6 cellular contexts compared by ENCODE assay signal in genomic region chr21:9036966-9037587, GRCh38.
DNase-seq lines count a peak whose midpoint lies in the region; ATAC-seq and TF ChIP-seq lines count a peak whose summit lies in the region.
"Not testable (repeated sequence)": the region's sequence is repeated elsewhere in the genome, so short reads cannot be mapped to it uniquely, and the experiment has no call there.

No MANE protein-coding gene starts in this region.

- not testable (repeated sequence) for H3K27ac ChIP-seq in coronary artery; esophagus muscularis mucosa (replicated peaks in 1 of 4); sigmoid colon; vagina

- not testable (repeated sequence) for TF ChIP-seq POLR2A in esophagus muscularis mucosa (IDR thresholded peaks at IDR 0.05; ENCODE audit: low read depth); sigmoid colon (IDR thresholded peaks at IDR 0.05); vagina (IDR thresholded peaks at IDR 0.05)

- H3K36me3 ChIP-seq in esophagus muscularis mucosa, sigmoid colon, vagina: not testable (repeated sequence)

- TF ChIP-seq EP300 in esophagus muscularis mucosa (IDR thresholded peaks at IDR 0.05); sigmoid colon (IDR thresholded peaks at IDR 0.05): not testable (repeated sequence)

- not testable (repeated sequence) for H3K4me1 ChIP-seq in esophagus muscularis mucosa, sigmoid colon, vagina

- TF ChIP-seq CTCF in coronary artery (IDR thresholded peaks at IDR 0.05); esophagus muscularis mucosa (IDR thresholded peaks at IDR 0.05); sigmoid colon (IDR thresholded peaks at IDR 0.05); vagina (IDR thresholded peaks at IDR 0.05): not testable (repeated sequence)

- DNase-seq in activated CD8-positive, alpha-beta memory T cell treated with anti-CD3 and anti-CD28 coated beads for 24 hours, result peak; percentile 60
- DNase-seq in coronary artery (ENCODE audit: low spot score), result peak; percentile 46
- DNase-seq in esophagus muscularis mucosa (ENCODE audit: extremely low spot score), result peak; percentile 72
- DNase-seq in left lobe of liver (ENCODE audit: low spot score), result peak; percentile 42
- DNase-seq in sigmoid colon, result peak; percentile 50
- DNase-seq in vagina (ENCODE audit: extremely low spot score in 2 of 2), result peak; percentile 9 to 20

- not testable (repeated sequence) for H3K27me3 ChIP-seq in esophagus muscularis mucosa, sigmoid colon, vagina

- not testable (repeated sequence) for ATAC-seq in left lobe of liver

- 80% methylated on average over 2 of the region's 4 CpGs for WGBS in esophagus muscularis mucosa
- WGBS in sigmoid colon, 2 donors, result 81 to 89% methylated on average over 4 of the region's 4 CpGs

- not testable (repeated sequence) for H3K4me3 ChIP-seq in coronary artery, esophagus muscularis mucosa, sigmoid colon, vagina

- intact Hi-C loops in esophagus muscularis mucosa (cut with DNase I); sigmoid colon (cut with DNase I); vagina (cut with DNase I): not testable (repeated sequence)

- H3K9me3 ChIP-seq in esophagus muscularis mucosa, result peaks cover 0 to 24% (median 0%) of the 10 kb centered on the region in 4 donors
- H3K9me3 ChIP-seq in sigmoid colon, vagina: not testable (repeated sequence)

Comparison
In these comparisons a context has a peak if more than half of its experiments do, and no peak if none do; other contexts are left out.
1. DNase-seq: peak in every context shown above with its lines; median percentile 72 in esophagus muscularis mucosa; 60 in activated CD8-positive, alpha-beta memory T cell treated with anti-CD3 and anti-CD28 coated beads for 24 hours; 50 in sigmoid colon; 46 in coronary artery; 42 in left lobe of liver; 14 in vagina.